8 cellular contexts compared by ENCODE assay signal in genomic region chr10:96513686-96514551, GRCh38. TPM values are rescaled to one million over a fixed set of nuclear protein-coding genes. Genes with fewer than 3 reads are reported as not detected.
A peak's percentile ranks its signal among the peaks of the same experiment; 100 is the strongest.
DNase-seq lines count a peak whose midpoint lies in the region; ATAC-seq and TF ChIP-seq lines count a peak whose summit lies in the region.

Gene TLL2, minus strand, starts transcription at chr10:96513926. Its CDS starts 241 bp downstream, at chr10:96513685.

- H3K4me1 Mint-ChIP-seq in activated B cell treated with CpG ODN at 0.5 μM for 24 hours: peaks cover 26% of the 10 kb centered on the region

- CTCF ChIA-PET in BJ (lab: Yijun Ruan, JAX) (interaction anchor here (0.7 to 4.2 kb wide), 18 partner anchors 9 to 144 kb away, joined by 3 to 38 read pairs (median 4); no protein-coding TSS in a partner anchor), activated B cell treated with CpG ODN at 0.5 μM for 24 hours (lab: Charles Lee) (interaction anchor here (0.8 to 1.6 kb wide), 7 partner anchors 9 to 139 kb away, joined by 3 to 8 read pairs (median 3); no protein-coding TSS in a partner anchor)

- no peaks in the 10 kb centered on the region for H3K36me3 ChIP-seq in BJ (ENCODE audit: control insufficient read depth, insufficient read depth, low read length)

- intact Hi-C loops in activated B cell treated with CpG ODN at 0.5 μM for 24 hours (cut with micrococcal nuclease): loop anchor here (1.0 to 5.0 kb wide), 7 partner anchors 23 to 857 kb away; partner anchors contain the start of genes ALDH18A1, LCOR and TM9SF3

- H3K27me3 Mint-ChIP-seq in activated B cell treated with CpG ODN at 0.5 μM for 24 hours: peaks cover 11% of the 10 kb centered on the region

- POLR2A ChIA-PET in BJ (lab: Charles Lee) (interaction anchor here (0.6 kb wide), 1 partner anchor 396 kb away, joined by 3 read pairs; no protein-coding TSS in a partner anchor), activated B cell treated with CpG ODN at 0.5 μM for 24 hours (lab: Charles Lee) (interaction anchor here (0.6 to 1.3 kb wide), 4 partner anchors 30 to 319 kb away, joined by 3 to 4 read pairs (median 3); no protein-coding TSS in a partner anchor)

- TF ChIP-seq CTCF in BJ (IDR thresholded peaks at IDR 0.05; ENCODE audit: insufficient read depth, low read depth, low read length) (peak; percentile 67), activated B cell treated with CpG ODN at 0.5 μM for 24 hours (IDR thresholded peaks at IDR 0.05) (no peak), choroid plexus epithelial cell (conservative IDR thresholded peaks at IDR 0.05; ENCODE audit: low read depth, low read length) (peak; percentile 64)

- peaks cover 4% of the 10 kb centered on the region; the same call in 1 of the 2 replicates for H3K27me3 ChIP-seq in BJ (ENCODE audit: control insufficient read depth, insufficient read depth, low read length)

- peak within 1 kb of the TSS; percentile 74 for H3K27ac Mint-ChIP-seq in activated B cell treated with CpG ODN at 0.5 μM for 24 hours

- H3K9me3 Mint-ChIP-seq in activated B cell treated with CpG ODN at 0.5 μM for 24 hours: no peaks in the 10 kb centered on the region

- ATAC-seq in GM19025 (IDR thresholded peaks at IDR 0.05; ENCODE audit: low read depth, unreplicated experiment) (peak; percentile 68), HG03159 (IDR thresholded peaks at IDR 0.05; ENCODE audit: unreplicated experiment) (peak; percentile 74), activated B cell treated with CpG ODN at 0.5 μM for 24 hours (ENCODE audit: low read depth) (peak; percentile 80)

- H3K36me3 Mint-ChIP-seq in activated B cell treated with CpG ODN at 0.5 μM for 24 hours (ENCODE audit: low read depth): peaks cover 2% of the 10 kb centered on the region

- peak within 1 kb of the TSS; percentile 83 for H3K4me3 Mint-ChIP-seq in activated B cell treated with CpG ODN at 0.5 μM for 24 hours

- DNase-seq in BJ (ENCODE audit: low read depth) (peak; percentile 47), NCI-H2227 (lab: John Stamatoyannopoulos, UW; ENCODE audit: unreplicated experiment) (peak; percentile 89), activated B cell treated with CpG ODN at 0.5 μM for 24 hours (peak; percentile 73), choroid plexus epithelial cell (ENCODE audit: low read depth) (peak; percentile 89), kidney tubule cell (ENCODE audit: low spot score) (peak; percentile 96)
- peak; percentile 38 to 59 for DNase-seq in stimulated activated CD4-positive, alpha-beta T cell treated with anti-CD3 and anti-CD28 coated beads, Interleukin-15, amount 100 ng/mL, for 48 hours (ENCODE audit: low read depth in 2 of 2)

- H3K4me3 ChIP-seq in BJ (ENCODE audit: low read depth, low read length): peak within 1 kb of the TSS; percentile 46
- H3K4me3 ChIP-seq in choroid plexus epithelial cell (ENCODE audit: low read depth, low read length): peak within 1 kb of the TSS; percentile 55

RNA-seq across cellular contexts. Expression of gene TLL2, which starts in this region (rescaled TPM):
- polyA plus RNA-seq in BJ (2011; rRNA removed): 0.05 and 0.06 TPM in 2 replicates
- 0.10 TPM in 1 of 2 replicates, not detected in the other for polyA minus RNA-seq in BJ (2011; rRNA and poly(A)+ RNA removed)
- total RNA-seq in activated B cell treated with CpG ODN at 0.5 μM for 24 hours: 1.6 and 1.8 TPM in 2 replicates

Comparison
In these comparisons a context has a peak if more than half of its experiments do, and no peak if none do; other contexts are left out.
1. Peak in every context shown above with its lines: DNase-seq, ATAC-seq and H3K4me3 ChIP-seq.
2. Peak in DNase-seq and H3K4me3 ChIP-seq in BJ; RNA of the gene not detected or under 1 TPM.